In the genomic region with DNA sequence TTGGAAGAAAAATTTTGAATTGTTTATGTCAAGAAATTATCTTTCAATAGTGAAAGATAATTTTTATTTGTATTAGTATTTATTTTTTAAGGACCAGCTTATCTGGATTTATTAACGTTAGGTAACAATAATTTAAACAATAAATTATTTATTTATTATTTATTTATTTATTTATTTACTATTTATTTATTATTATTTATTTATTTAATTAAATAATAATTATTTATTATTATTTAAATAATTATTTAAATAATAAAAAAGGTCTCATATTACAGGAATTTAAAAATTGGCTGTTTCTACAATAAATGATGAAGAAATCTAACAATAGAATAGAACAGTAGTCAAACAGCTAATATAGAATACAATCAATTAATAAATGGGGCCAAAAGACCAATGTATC, we compare ENCODE assay signal across 26 cellular contexts.
"Had no signal": no experiment of that assay in that cellular context is flagged by ENCODE, and none has a peak within 500 bp of the region (broad histone marks: within the 10 kb centered on the region; RNA-seq: fewer than 3 reads in every experiment).

No MANE protein-coding gene starts in this region.

- H3K27ac ChIP-seq: left lung, lower lobe of right lung, right atrium auricular region, right lobe of liver, suprapubic skin, thoracic aorta, tibial artery, upper lobe of right lung had no signal

- H3K4me1 ChIP-seq: left lung, lower lobe of right lung, right atrium auricular region, right lobe of liver, suprapubic skin, tibial artery, upper lobe of right lung had no signal

- H3K9me3 ChIP-seq: lower lobe of right lung, right atrium auricular region, right lobe of liver, suprapubic skin, thoracic aorta, tibial artery, upper lobe of right lung had no signal

- H3K4me1 Mint-ChIP-seq: naive thymus-derived CD8-positive, alpha-beta T cell; nephron; neural crest cell had no signal

- FAIRE-seq: keratinocyte, urothelium cell line had no signal

- H3K27me3 Mint-ChIP-seq: naive thymus-derived CD8-positive, alpha-beta T cell; progenitor cell of endocrine pancreas; stimulated activated naive CD8-positive, alpha-beta T cell treated with anti-CD3 and anti-CD28 coated beads, Interleukin-15, Interleukin-2, amounts not matched to agents 100 ng/mL and 50 ng/mL, for 24 hours had no signal

- H3K27me3 ChIP-seq: left lung, right atrium auricular region, right lobe of liver, suprapubic skin, tibial artery, upper lobe of right lung had no signal

- DNase-seq: hippocampal formation; left colon; left lung; lower lobe of right lung; mammary epithelial cell; mesenchymal stem cell; naive thymus-derived CD8-positive, alpha-beta T cell; occipital lobe; right lobe of liver; stimulated activated CD4-positive, alpha-beta T cell treated with anti-CD3 and anti-CD28 coated beads, Interleukin-12 subunit alpha, Interleukin-12 subunit beta, amount 100 ng/mL, for 4 hours; stimulated activated CD4-positive, alpha-beta T cell treated with anti-CD3 and anti-CD28 coated beads, Interleukin-15, amount 100 ng/mL, for 24 hours; stimulated activated CD4-positive, alpha-beta T cell treated with anti-CD3 and anti-CD28 coated beads, Interleukin-2, amount 100 ng/mL, for 24 hours; stimulated activated CD4-positive, alpha-beta T cell treated with anti-CD3 and anti-CD28 coated beads, Interleukin-4, amount 100 ng/mL, for 1 hour; stimulated activated naive CD4-positive, alpha-beta T cell; tibial artery; trophoblast cell; upper lobe of right lung had no signal

- H3K4me3 Mint-ChIP-seq: naive thymus-derived CD8-positive, alpha-beta T cell; nephron; neural crest cell; stimulated activated naive CD8-positive, alpha-beta T cell treated with anti-CD3 and anti-CD28 coated beads, Interleukin-15, Interleukin-2, amounts not matched to agents 100 ng/mL and 50 ng/mL, for 24 hours had no signal

- H3K36me3 ChIP-seq: left lung, lower lobe of right lung, right atrium auricular region, right lobe of liver, suprapubic skin, thoracic aorta, tibial artery, upper lobe of right lung had no signal

- H3K36me3 Mint-ChIP-seq: naive thymus-derived CD8-positive, alpha-beta T cell had no signal

- H3K27ac Mint-ChIP-seq: naive thymus-derived CD8-positive, alpha-beta T cell; nephron; progenitor cell of endocrine pancreas; stimulated activated naive CD8-positive, alpha-beta T cell treated with anti-CD3 and anti-CD28 coated beads, Interleukin-15, Interleukin-2, amounts not matched to agents 100 ng/mL and 50 ng/mL, for 24 hours had no signal

- H3K4me3 ChIP-seq: left lung, lower lobe of right lung, right atrium auricular region, right lobe of liver, suprapubic skin, thoracic aorta, tibial artery, upper lobe of right lung had no signal

- ATAC-seq: left colon; left lung; lower lobe of right lung; naive thymus-derived CD8-positive, alpha-beta T cell; right lobe of liver; upper lobe of right lung had no signal

- H3K9me3 Mint-ChIP-seq: nephron, neural crest cell had no signal
